ENCODE assay signal across 9 cellular contexts in the genomic region with DNA sequence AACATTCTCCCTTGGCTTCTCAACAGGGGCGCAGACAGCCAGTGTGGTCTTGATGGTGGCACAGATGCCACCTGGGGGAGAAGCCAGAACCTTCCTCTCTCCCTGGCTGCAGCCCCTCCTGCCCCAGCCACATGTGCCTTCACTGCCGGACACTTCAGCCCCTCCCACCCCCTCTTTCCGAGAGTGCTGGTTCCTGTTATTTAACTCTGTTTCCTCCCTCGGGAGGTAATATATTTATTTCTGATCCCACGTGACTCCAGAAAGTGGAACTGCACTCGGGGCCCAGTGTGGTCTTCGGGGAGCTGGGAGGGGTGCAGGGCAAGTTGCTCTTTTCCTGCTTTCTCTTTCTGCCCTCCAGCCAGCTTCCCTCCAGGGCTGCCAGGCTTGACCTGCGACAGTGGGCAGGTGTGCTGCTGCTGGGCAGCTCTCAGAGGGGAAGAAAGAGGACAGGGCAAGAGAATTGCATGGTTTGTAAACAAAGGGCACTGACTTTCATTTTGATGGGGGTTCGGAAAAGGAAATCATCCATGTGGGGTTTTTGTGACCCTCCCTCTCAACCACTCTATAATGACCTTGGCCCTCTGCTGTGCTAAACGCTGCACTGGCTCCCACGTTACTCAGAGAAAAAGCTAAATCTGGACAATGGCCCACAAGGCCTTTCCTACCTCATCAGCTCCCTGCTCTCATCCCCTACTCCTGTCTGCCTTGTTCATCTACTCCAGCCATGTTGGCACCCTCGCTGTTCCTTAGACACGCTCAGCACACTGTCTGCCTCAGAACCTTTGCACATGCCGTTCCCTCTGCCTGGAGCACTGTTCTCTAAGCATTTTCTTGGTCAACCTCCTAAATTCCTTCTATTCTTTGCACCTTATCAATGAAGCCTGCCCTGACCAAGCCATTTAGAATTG. TPM values are rescaled to one million over a fixed set of nuclear protein-coding genes. Genes with fewer than 3 reads are reported as not detected.
DNase-seq lines count a peak whose midpoint lies in the region; ATAC-seq and TF ChIP-seq lines count a peak whose summit lies in the region.
"Had no signal": no experiment of that assay in that cellular context is flagged by ENCODE, and none has a peak within 500 bp of the region (broad histone marks: within the 10 kb centered on the region; RNA-seq: fewer than 3 reads in every experiment).

No MANE protein-coding gene starts in this region.

- H3K4me1 Mint-ChIP-seq in memory B cell (peaks cover 69% of the 10 kb centered on the region), glutamatergic neuron (ENCODE audit: low read depth, unreplicated experiment) (peaks cover 1% of the 10 kb centered on the region)

- H3K9me3 Mint-ChIP-seq in memory B cell (no peaks in the 10 kb centered on the region), glutamatergic neuron (ENCODE audit: unreplicated experiment) (peaks cover 5% of the 10 kb centered on the region)

- H3K27ac Mint-ChIP-seq in memory B cell: peak overlapping the region; percentile 94
- no peak overlapping the region for H3K27ac Mint-ChIP-seq in glutamatergic neuron (ENCODE audit: unreplicated experiment)

- peak overlapping the region; percentile 73 for H3K4me3 Mint-ChIP-seq in memory B cell
- no peak overlapping the region for H3K4me3 Mint-ChIP-seq in glutamatergic neuron (ENCODE audit: unreplicated experiment)

- peaks cover 5% of the 10 kb centered on the region for H3K36me3 Mint-ChIP-seq in memory B cell
- H3K36me3 Mint-ChIP-seq in glutamatergic neuron (ENCODE audit: unreplicated experiment): no peaks in the 10 kb centered on the region

- ATAC-seq in GM21737 (IDR thresholded peaks at IDR 0.05; ENCODE audit: unreplicated experiment): peak; percentile 40
- ATAC-seq in memory B cell (ENCODE audit: low read depth): peak; percentile 75

- H3K27me3 Mint-ChIP-seq in memory B cell: no peaks in the 10 kb centered on the region
- H3K27me3 Mint-ChIP-seq in glutamatergic neuron (ENCODE audit: unreplicated experiment): peaks cover 9% of the 10 kb centered on the region

- DNase-seq in SKM-1 treated with dmso at 0.1 percent for 144 hours (lab: John Stamatoyannopoulos, UW; ENCODE audit: unreplicated experiment): peak; percentile 93
- DNase-seq in memory B cell (ENCODE audit: low spot score in 2 of 2): peak; percentile 69 to 75
- no peak for DNase-seq in DMS79 treated with DMSO at 0.1 percent for 48 hours (lab: John Stamatoyannopoulos, UW)
- DNase-seq in DMS 273 (lab: John Stamatoyannopoulos, UW; ENCODE audit: unreplicated experiment): no peak
- no peak for DNase-seq in glutamatergic neuron
- DNase-seq in AG08396 (ENCODE audit: low spot score): no peak

- peak; percentile 1 for TF ChIP-seq CTCF in GM12873 (IDR thresholded peaks at IDR 0.05; ENCODE audit: insufficient read depth, low read depth, low read length, missing control alignments)
- TF ChIP-seq CTCF in glutamatergic neuron (IDR thresholded peaks at IDR 0.05; ENCODE audit: partially characterized antibody, unreplicated experiment): no peak

RNA-seq across cellular contexts. Expression of gene CIITA, which starts 8.2 kb away (rescaled TPM):
- 0.69 TPM for total RNA-seq in glutamatergic neuron (ENCODE audit: unreplicated experiment)

RNA-seq across cellular contexts. Expression of gene TVP23A, which starts 50.2 kb away (rescaled TPM):
- 8.4 TPM for total RNA-seq in glutamatergic neuron (ENCODE audit: unreplicated experiment)
- total RNA-seq: HT1080 had no signal

Comparison
In these comparisons a context has a peak if more than half of its experiments do, and no peak if none do; other contexts are left out.
1. DNase-seq: peak in SKM-1 treated with dmso at 0.1 percent for 144 hours (single experiment) and memory B cell (2 of 2); none in DMS79 treated with DMSO at 0.1 percent for 48 hours (single experiment), DMS 273 (single experiment), glutamatergic neuron (single experiment) and AG08396 (single experiment).